Comparison of ENCODE assay signal across 9 cellular contexts in the genomic region with DNA sequence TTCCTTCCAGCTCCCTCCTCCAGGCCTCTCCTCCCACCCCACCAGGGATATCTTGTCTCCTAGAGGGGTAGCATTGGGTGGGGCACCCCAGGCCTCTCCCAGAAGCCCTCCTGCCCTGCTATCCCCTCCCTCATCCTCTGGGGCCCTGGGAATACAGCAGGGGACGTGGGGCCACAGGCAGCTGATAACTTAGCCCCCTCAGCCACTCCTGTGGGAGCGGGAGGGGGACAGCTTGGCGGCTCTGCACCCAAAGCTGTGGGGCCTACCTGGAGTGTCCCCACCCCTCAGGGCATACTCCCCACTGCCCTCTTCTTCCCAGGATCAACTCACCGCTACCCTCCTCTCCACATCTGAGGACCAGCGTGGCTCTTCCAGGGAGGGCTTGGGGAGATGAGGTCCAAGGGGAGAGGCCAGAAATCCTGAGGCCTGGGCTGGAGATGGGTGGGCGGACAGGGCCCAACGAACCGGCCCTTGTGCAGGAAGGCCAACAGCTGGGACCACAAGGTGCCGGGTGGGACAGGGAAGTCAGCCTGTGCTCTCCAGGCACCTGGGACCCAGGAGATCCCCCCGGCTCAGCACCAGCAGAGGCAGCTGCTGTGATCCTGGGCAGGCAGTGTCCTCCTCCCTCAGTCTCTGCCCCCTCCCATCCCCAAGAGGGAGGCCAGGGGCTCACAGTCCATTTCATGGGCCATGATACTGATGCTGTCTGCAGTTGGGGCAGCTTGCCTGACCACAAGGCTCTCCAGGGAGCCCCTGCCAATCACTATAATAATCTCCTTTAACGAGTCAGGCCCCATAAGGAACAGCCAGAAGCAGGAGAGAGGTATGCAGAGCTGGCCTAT. TPM values are rescaled to one million over a fixed set of nuclear protein-coding genes. Genes with fewer than 3 reads are reported as not detected.
DNase-seq lines count a peak whose midpoint lies in the region; ATAC-seq and TF ChIP-seq lines count a peak whose summit lies in the region.
"Had no signal": no experiment of that assay in that cellular context is flagged by ENCODE, and none has a peak within 500 bp of the region (broad histone marks: within the 10 kb centered on the region; RNA-seq: fewer than 3 reads in every experiment).

No MANE protein-coding gene starts in this region.

- intact Hi-C loops in CD4-positive, alpha-beta memory T cell (cut with micrococcal nuclease): no loop called here

- H3K36me3 ChIP-seq in CD4-positive, alpha-beta memory T cell (ENCODE audit: insufficient read depth, low read length): peaks cover 29% of the 10 kb centered on the region
- H3K36me3 ChIP-seq in RWPE2 (ENCODE audit: low read depth): peaks cover 45% of the 10 kb centered on the region

- H3K9me3 ChIP-seq in CD4-positive, alpha-beta memory T cell (ENCODE audit: control insufficient read depth in 1 of 2, low read length in 2 of 2): no peaks in the 10 kb centered on the region
- no peaks in the 10 kb centered on the region for H3K9me3 ChIP-seq in RWPE2 (ENCODE audit: severe bottlenecking)

- peak; percentile 22 for ATAC-seq in RWPE2 (ENCODE audit: low read depth)
- ATAC-seq in esophagus mucosa: peak; percentile 1
- peak; percentile 3 for ATAC-seq in omental fat pad (ENCODE audit: low FRiP score)
- no peak for ATAC-seq in GM21447 (IDR thresholded peaks at IDR 0.05; ENCODE audit: unreplicated experiment)
- ATAC-seq in GM21360 (IDR thresholded peaks at IDR 0.05; ENCODE audit: unreplicated experiment): no peak

- peaks cover 0 to 6% (median 0%) of the 10 kb centered on the region in 8 donors for H3K9me3 Mint-ChIP-seq in CD4-positive, alpha-beta memory T cell
- H3K9me3 Mint-ChIP-seq in endothelial cell (ENCODE audit: unreplicated experiment): no peaks in the 10 kb centered on the region

- H3K27ac ChIP-seq in CD4-positive, alpha-beta memory T cell (ENCODE audit: low read depth, low read length): no peak overlapping the region
- H3K27ac ChIP-seq in RWPE2 (ENCODE audit: poor library complexity, severe bottlenecking): peak overlapping the region; percentile 30

- H3K27ac Mint-ChIP-seq in CD4-positive, alpha-beta memory T cell: peak overlapping the region in 6 of 7 donors; percentile 12 to 76 (median 62)
- no peak overlapping the region for H3K27ac Mint-ChIP-seq in endothelial cell (ENCODE audit: unreplicated experiment)

- no peak overlapping the region for H3K4me3 ChIP-seq in CD4-positive, alpha-beta memory T cell (ENCODE audit: low read length in 2 of 2)
- H3K4me3 ChIP-seq in RWPE2 (ENCODE audit: severe bottlenecking): no peak overlapping the region

- H3K27me3 Mint-ChIP-seq in CD4-positive, alpha-beta memory T cell: no peaks in the 10 kb centered on the region
- peaks cover 6% of the 10 kb centered on the region for H3K27me3 Mint-ChIP-seq in endothelial cell (ENCODE audit: unreplicated experiment)

- peaks cover 8 to 35% (median 24%) of the 10 kb centered on the region in 4 donors for H3K4me1 Mint-ChIP-seq in CD4-positive, alpha-beta memory T cell
- peaks cover 6% of the 10 kb centered on the region for H3K4me1 Mint-ChIP-seq in endothelial cell (ENCODE audit: unreplicated experiment)

- H3K27me3 ChIP-seq in CD4-positive, alpha-beta memory T cell (ENCODE audit: insufficient read depth, low read length): no peaks in the 10 kb centered on the region
- H3K27me3 ChIP-seq in RWPE2 (ENCODE audit: insufficient read depth, poor library complexity, severe bottlenecking): no peaks in the 10 kb centered on the region

- CTCF ChIA-PET in CD4-positive, alpha-beta memory T cell (lab: Charles Lee; ENCODE audit: partially characterized antibody): interaction anchor here (0.6 to 2.6 kb wide), 2 partner anchors 29 to 80 kb away, joined by 3 to 11 read pairs; no protein-coding TSS in a partner anchor

- POLR2A ChIA-PET in CD4-positive, alpha-beta memory T cell (lab: Charles Lee; ENCODE audit: partially characterized antibody): interaction anchor here (1.1 to 11.6 kb wide), 8 partner anchors 9 to 59 kb away, joined by 3 to 224 read pairs (median 23); partner anchors contain the start of genes FRMD8, MALAT1 and NEAT1

- DNase-seq in CD4-positive, alpha-beta memory T cell: no peak
- DNase-seq in RWPE2 (ENCODE audit: low spot score): no peak
- no peak for DNase-seq in omental fat pad (ENCODE audit: low spot score)
- no peak for DNase-seq in endothelial cell (ENCODE audit: low spot score)
- no peak for DNase-seq in amniotic stem cell (lab: John Stamatoyannopoulos, UW)
- DNase-seq: NCI-H2029 had no signal

- peaks cover 15% of the 10 kb centered on the region for H3K4me1 ChIP-seq in CD4-positive, alpha-beta memory T cell (ENCODE audit: insufficient read depth, low read length)
- no peaks in the 10 kb centered on the region for H3K4me1 ChIP-seq in RWPE2 (ENCODE audit: insufficient read depth, poor library complexity, severe bottlenecking)

- H3K4me3 Mint-ChIP-seq in CD4-positive, alpha-beta memory T cell: no peak overlapping the region
- no peak overlapping the region for H3K4me3 Mint-ChIP-seq in endothelial cell (ENCODE audit: unreplicated experiment)

- peaks cover 18 to 31% of the 10 kb centered on the region in 2 donors for H3K36me3 Mint-ChIP-seq in CD4-positive, alpha-beta memory T cell
- peaks cover 7% of the 10 kb centered on the region for H3K36me3 Mint-ChIP-seq in endothelial cell (ENCODE audit: low read depth, unreplicated experiment)

- TF ChIP-seq CTCF in RWPE2 (IDR thresholded peaks at IDR 0.05; ENCODE audit: poor library complexity, severe bottlenecking): no peak
- TF ChIP-seq CTCF in omental fat pad (IDR thresholded peaks at IDR 0.05): no peak
- no peak for TF ChIP-seq CTCF in endothelial cell (IDR thresholded peaks at IDR 0.05; ENCODE audit: unreplicated experiment)

RNA-seq across cellular contexts. Expression of gene NEAT1, which starts 23.2 kb away (rescaled TPM):
- total RNA-seq in CD4-positive, alpha-beta memory T cell: 100 to 1,000 TPM; 685 to 687 TPM
- polyA plus RNA-seq in CD4-positive, alpha-beta memory T cell: 1 to 10 TPM; 2.3 to 4.0 TPM
- 389 TPM for total RNA-seq in esophagus mucosa
- 1,000 to 10,000 TPM in 1 of 4 donors, 100 to 1,000 TPM in 3; 447 to 1,169 (median 678) TPM for total RNA-seq in omental fat pad
- 43.4 TPM for total RNA-seq in endothelial cell (ENCODE audit: unreplicated experiment)

RNA-seq across cellular contexts. Expression of gene MALAT1, which starts 53.0 kb away (rescaled TPM):
- total RNA-seq in CD4-positive, alpha-beta memory T cell: over 10,000 TPM; 29,058 to 29,932 TPM
- 1,000 to 10,000 TPM; 2,969 to 3,488 TPM for polyA plus RNA-seq in CD4-positive, alpha-beta memory T cell
- total RNA-seq in esophagus mucosa: 4,086 TPM
- over 10,000 TPM; 11,614 to 21,764 (median 16,063) TPM for total RNA-seq in omental fat pad
- total RNA-seq in endothelial cell (ENCODE audit: unreplicated experiment): 4,747 TPM

RNA-seq across cellular contexts. Expression of gene FRMD8, which starts 59.4 kb away (rescaled TPM):
- total RNA-seq in CD4-positive, alpha-beta memory T cell: 10 to 100 TPM; 69.1 to 71.2 TPM
- 10 to 100 TPM; 44.1 to 55.6 TPM for polyA plus RNA-seq in CD4-positive, alpha-beta memory T cell
- 37.1 TPM for total RNA-seq in esophagus mucosa
- total RNA-seq in omental fat pad: 10 to 100 TPM; 29.2 to 77.9 (median 58.9) TPM
- total RNA-seq in endothelial cell (ENCODE audit: unreplicated experiment): 76.0 TPM

Comparison
In these comparisons a context has a peak if more than half of its experiments do, and no peak if none do; other contexts are left out.
1. ATAC-seq: peak in RWPE2 (single experiment), esophagus mucosa (single experiment) and omental fat pad (single experiment); none in GM21447 (single experiment) and GM21360 (single experiment).